ENCODE assay signal across 1 cellular context in the genomic region with DNA sequence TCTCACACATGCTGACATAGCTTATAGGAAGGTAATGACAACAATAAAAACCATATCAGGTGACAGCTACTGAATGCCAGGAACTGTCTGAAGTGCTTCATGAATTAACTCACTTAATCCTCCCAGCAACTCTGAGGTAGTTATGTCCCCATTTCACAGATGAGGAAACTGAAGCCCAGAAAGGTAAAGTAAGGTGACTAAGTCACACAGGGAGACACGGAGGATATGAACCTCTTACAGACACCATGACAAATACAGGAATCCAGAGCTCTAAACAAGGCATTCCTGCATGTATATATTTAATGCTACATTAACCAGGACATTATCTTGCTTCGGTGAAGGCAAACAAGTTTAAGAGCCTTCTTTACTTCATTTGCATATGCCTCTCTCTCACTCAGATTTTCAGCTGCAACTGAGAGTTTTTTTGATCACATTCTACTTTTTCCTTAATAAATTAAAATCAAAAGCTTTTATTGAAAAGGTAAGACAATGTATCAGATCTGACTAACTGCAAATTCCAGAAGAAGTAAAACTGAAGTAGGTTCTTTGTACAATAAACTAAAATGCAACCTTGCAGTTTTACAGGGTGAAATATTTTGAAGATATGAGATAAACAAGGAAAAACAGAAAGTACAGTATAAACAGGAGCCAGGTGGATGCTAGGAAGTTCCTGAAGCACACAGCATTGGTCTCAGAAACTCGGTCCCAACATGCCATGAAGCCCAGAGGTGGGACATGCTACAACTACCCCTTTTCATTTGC.
TF ChIP-seq lines count a peak whose summit lies in the region.

No MANE protein-coding gene starts in this region.

TF ChIP-seq in WTC11, 78 proteins besides CTCF, POLR2A, EP300 and RAD21 (continued from another document):
- TF ChIP-seq RORB (CRISPR knock-in tag; IDR thresholded peaks at IDR 0.05) (no peak), FOXK1 (CRISPR knock-in tag; IDR thresholded peaks at IDR 0.05) (no peak), CBFB (CRISPR knock-in tag; IDR thresholded peaks at IDR 0.05; ENCODE audit: low read depth) (no peak)
TF ChIP-seq in WTC11: peak in this region for 1.
